In the genomic region with DNA sequence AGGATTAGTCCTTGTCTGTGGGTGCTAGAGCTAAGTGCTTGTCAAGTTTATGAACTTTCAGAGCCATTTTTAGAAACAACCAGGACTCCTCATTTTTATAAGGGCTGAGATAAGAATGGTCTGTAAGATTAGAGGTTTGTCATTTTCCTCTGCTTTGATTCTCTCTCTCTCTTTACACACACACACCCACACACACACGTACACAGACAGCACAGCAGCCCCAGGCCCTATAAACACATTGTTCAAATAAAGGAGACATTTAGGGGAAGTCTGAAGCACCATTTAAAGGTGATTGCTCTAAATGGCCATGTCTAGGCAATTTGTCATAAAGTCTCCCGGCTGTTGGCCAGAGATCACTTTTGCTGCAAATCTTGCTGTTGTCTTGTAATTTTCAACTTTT, we compare ENCODE assay signal across 14 cellular contexts.
A peak's percentile ranks its signal among the peaks of the same experiment; 100 is the strongest.
DNase-seq lines count a peak whose midpoint lies in the region; ATAC-seq and TF ChIP-seq lines count a peak whose summit lies in the region.
"Had no signal": no experiment of that assay in that cellular context is flagged by ENCODE, and none has a peak within 500 bp of the region (broad histone marks: within the 10 kb centered on the region; RNA-seq: fewer than 3 reads in every experiment).

No MANE protein-coding gene starts in this region.

- CTCF ChIA-PET in HEK293 (lab: Yijun Ruan, JAX) = interaction anchor here (1.1 kb wide), 1 partner anchor 19 kb away, joined by 6 read pairs; no protein-coding TSS in a partner anchor

- ATAC-seq in HG03378 (IDR thresholded peaks at IDR 0.05; ENCODE audit: unreplicated experiment) = no peak
- ATAC-seq: Panc1 had no signal

- no peaks in the 10 kb centered on the region for H3K36me3 Mint-ChIP-seq in nephron (ENCODE audit: low read depth)
- H3K36me3 Mint-ChIP-seq: CD4-positive, alpha-beta memory T cell had no signal

- POLR2A ChIA-PET in HEK293 (lab: Yijun Ruan, JAX) = no interaction called here

- H3K9me3 Mint-ChIP-seq in nephron = no peaks in the 10 kb centered on the region
- H3K9me3 Mint-ChIP-seq: CD4-positive, alpha-beta memory T cell had no signal

- no peaks in the 10 kb centered on the region for H3K36me3 ChIP-seq in HEK293 (ENCODE audit: control insufficient read depth in 2 of 2, insufficient read depth in 1 of 2, low read length in 2 of 2)
- H3K36me3 ChIP-seq in effector memory CD4-positive, alpha-beta T cell (ENCODE audit: control insufficient read depth, insufficient read depth, low read length) = no peaks in the 10 kb centered on the region

- DNase-seq in NCI-H146 (lab: John Stamatoyannopoulos, UW) (peak; percentile 47), amniotic epithelial cell (ENCODE audit: low read depth) (peak; percentile 33), GDM1 (lab: John Stamatoyannopoulos, UW) (no peak)
- DNase-seq in effector memory CD4-positive, alpha-beta T cell = no peak
- DNase-seq: CD4-positive, alpha-beta memory T cell; DMS79; H7; IMR-90; NCI-H1694 treated with DMSO at 0.1 percent for 48 hours had no signal

- no peaks in the 10 kb centered on the region for H3K9me3 ChIP-seq in HEK293 (ENCODE audit: control insufficient read depth, insufficient read depth, low read depth, low read length)
- H3K9me3 ChIP-seq in effector memory CD4-positive, alpha-beta T cell (ENCODE audit: control insufficient read depth, low read length) = no peaks in the 10 kb centered on the region

- no peaks in the 10 kb centered on the region for H3K4me1 ChIP-seq in HEK293 (ENCODE audit: control insufficient read depth, insufficient read depth, low read length)
- no peaks in the 10 kb centered on the region for H3K4me1 ChIP-seq in effector memory CD4-positive, alpha-beta T cell (ENCODE audit: control insufficient read depth, insufficient read depth, low read length, poor library complexity, severe bottlenecking)

- H3K4me1 Mint-ChIP-seq in nephron = peaks cover 71% of the 10 kb centered on the region
- H3K4me1 Mint-ChIP-seq: CD4-positive, alpha-beta memory T cell had no signal

- H3K27me3 ChIP-seq in effector memory CD4-positive, alpha-beta T cell (replicated peaks; ENCODE audit: control insufficient read depth, insufficient read depth, low read length, poor library complexity, severe bottlenecking) = no peaks in the 10 kb centered on the region

- H3K27ac ChIP-seq in HEK293 (ENCODE audit: extremely low read depth, low read depth, low read length) = no peak overlapping the region
- no peak overlapping the region for H3K27ac ChIP-seq in effector memory CD4-positive, alpha-beta T cell (ENCODE audit: insufficient read depth, low read length, poor library complexity, severe bottlenecking)
- H3K27ac ChIP-seq: SK-N-MC had no signal

- peaks cover 13% of the 10 kb centered on the region for H3K27me3 Mint-ChIP-seq in nephron (ENCODE audit: low read depth)

- no peak overlapping the region for H3K4me3 ChIP-seq in HEK293 (ENCODE audit: low read depth, low read length)
- no peak overlapping the region for H3K4me3 ChIP-seq in effector memory CD4-positive, alpha-beta T cell (ENCODE audit: insufficient read depth, low read depth, low read length, poor library complexity, severe bottlenecking)
- H3K4me3 ChIP-seq: SK-N-MC had no signal

- no peak overlapping the region for H3K4me3 Mint-ChIP-seq in nephron
- H3K4me3 Mint-ChIP-seq: CD4-positive, alpha-beta memory T cell had no signal

- no peak for TF ChIP-seq CTCF in HEK293 (tag by site-specific recombination; IDR thresholded peaks at IDR 0.05)
- TF ChIP-seq CTCF in nephron (IDR thresholded peaks at IDR 0.05; ENCODE audit: unreplicated experiment in 3 of 3) = no peak

- peak overlapping the region; percentile 21 to 53 (median 33) for H3K27ac Mint-ChIP-seq in nephron
- H3K27ac Mint-ChIP-seq: CD4-positive, alpha-beta memory T cell had no signal

TF ChIP-seq in HEK293, 187 proteins besides CTCF, POLR2A, EP300 and RAD21:
- TF ChIP-seq, protein P1, sequence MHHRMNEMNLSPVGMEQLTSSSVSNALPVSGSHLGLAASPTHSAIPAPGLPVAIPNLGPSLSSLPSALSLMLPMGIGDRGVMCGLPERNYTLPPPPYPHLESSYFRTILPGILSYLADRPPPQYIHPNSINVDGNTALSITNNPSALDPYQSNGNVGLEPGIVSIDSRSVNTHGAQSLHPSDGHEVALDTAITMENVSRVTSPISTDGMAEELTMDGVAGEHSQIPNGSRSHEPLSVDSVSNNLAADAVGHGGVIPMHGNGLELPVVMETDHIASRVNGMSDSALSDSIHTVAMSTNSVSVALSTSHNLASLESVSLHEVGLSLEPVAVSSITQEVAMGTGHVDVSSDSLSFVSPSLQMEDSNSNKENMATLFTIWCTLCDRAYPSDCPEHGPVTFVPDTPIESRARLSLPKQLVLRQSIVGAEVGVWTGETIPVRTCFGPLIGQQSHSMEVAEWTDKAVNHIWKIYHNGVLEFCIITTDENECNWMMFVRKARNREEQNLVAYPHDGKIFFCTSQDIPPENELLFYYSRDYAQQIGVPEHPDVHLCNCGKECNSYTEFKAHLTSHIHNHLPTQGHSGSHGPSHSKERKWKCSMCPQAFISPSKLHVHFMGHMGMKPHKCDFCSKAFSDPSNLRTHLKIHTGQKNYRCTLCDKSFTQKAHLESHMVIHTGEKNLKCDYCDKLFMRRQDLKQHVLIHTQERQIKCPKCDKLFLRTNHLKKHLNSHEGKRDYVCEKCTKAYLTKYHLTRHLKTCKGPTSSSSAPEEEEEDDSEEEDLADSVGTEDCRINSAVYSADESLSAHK (tag by site-specific recombination; IDR thresholded peaks at IDR 0.05) = peak; percentile 37; the same call in 1 of the 2 replicates
- TF ChIP-seq FEZF1 (tag by site-specific recombination; IDR thresholded peaks at IDR 0.05) (peak; percentile 79), EGR2 (tag by site-specific recombination; IDR thresholded peaks at IDR 0.05; ENCODE audit: low read depth) (peak; percentile 82), ZNF843 (tag by site-specific recombination; IDR thresholded peaks at IDR 0.05) (peak; percentile 45; the same call in 1 of the 2 replicates), ZFHX2 (tag by site-specific recombination; conservative IDR thresholded peaks at IDR 0.05) (peak; percentile 88), OVOL3 (tag by site-specific recombination; IDR thresholded peaks at IDR 0.05) (no peak)

Comparison
In these comparisons a context has a peak if more than half of its experiments do, and no peak if none do; other contexts are left out.
1. DNase-seq: peak in NCI-H146 (single experiment) and amniotic epithelial cell (single experiment); none in effector memory CD4-positive, alpha-beta T cell (0 of 3) and GDM1 (single experiment).